8 cellular contexts compared by ENCODE assay signal in genomic region chr6:82246802-82247633, GRCh38. TPM values are rescaled to one million over a fixed set of nuclear protein-coding genes. Genes with fewer than 3 reads are reported as not detected.
DNase-seq lines count a peak whose midpoint lies in the region; ATAC-seq, FAIRE-seq and TF ChIP-seq lines count a peak whose summit lies in the region.

No MANE protein-coding gene starts in this region.

- H3K4me3 Mint-ChIP-seq in T-helper 17 cell = peak overlapping the region; percentile 95
- H3K4me3 Mint-ChIP-seq in effector memory CD8-positive, alpha-beta T cell = peak overlapping the region; percentile 95 to 96

- H3K9me3 ChIP-seq in T-helper 17 cell (ENCODE audit: control insufficient read depth, low read length, poor library complexity, severe bottlenecking) = no peaks in the 10 kb centered on the region

- H3K27ac ChIP-seq in temporal lobe (ENCODE audit: low read depth, low read length) = peak overlapping the region; percentile 85

- TF ChIP-seq POLR2A in H54 (IDR thresholded peaks at IDR 0.05; ENCODE audit: low read depth, low read length) = no peak; the same call in 1 of the 2 replicates

- peak; percentile 30 for FAIRE-seq in H54 (lab: Jason Lieb, UNC)

- in situ Hi-C loops in KBM-7 (cut with MboI; ENCODE audit: low pct_unique_long_range_greater_than_20kb, low sequenced_read_pairs) = no loop called here

- H3K27me3 Mint-ChIP-seq in T-helper 17 cell = no peaks in the 10 kb centered on the region
- no peaks in the 10 kb centered on the region for H3K27me3 Mint-ChIP-seq in effector memory CD8-positive, alpha-beta T cell

- H3K4me1 Mint-ChIP-seq in T-helper 17 cell = peaks cover 28% of the 10 kb centered on the region
- H3K4me1 Mint-ChIP-seq in effector memory CD8-positive, alpha-beta T cell (ENCODE audit: low read depth in 2 of 2) = peaks cover 24 to 43% of the 10 kb centered on the region in 2 donors

- DNase-seq in activated gamma-delta T cell (lab: John Stamatoyannopoulos, UW) (peak; percentile 49), activated gamma-delta T cell treated with Interleukin-2 at 50 U/mL for 16 hours (no peak), H54 (ENCODE audit: insufficient read length, low spot score) (peak; percentile 30), KBM-7 (peak; percentile 70), T-helper 17 cell (peak in 2 of 3 donors; percentile 6 to 46), lung microvascular endothelial cell (ENCODE audit: low read depth in 2 of 2) (peak; percentile 64 to 78)
- DNase-seq in effector memory CD8-positive, alpha-beta T cell = peak in 1 of 3 experiments; percentile 42

- H3K9me3 Mint-ChIP-seq in effector memory CD8-positive, alpha-beta T cell = no peaks in the 10 kb centered on the region

- H3K36me3 Mint-ChIP-seq in T-helper 17 cell (ENCODE audit: low read depth) = peaks cover 2% of the 10 kb centered on the region
- H3K36me3 Mint-ChIP-seq in effector memory CD8-positive, alpha-beta T cell (ENCODE audit: insufficient read depth) = peaks cover 29% of the 10 kb centered on the region

- H3K27ac Mint-ChIP-seq in T-helper 17 cell = peak overlapping the region; percentile 94
- H3K27ac Mint-ChIP-seq in effector memory CD8-positive, alpha-beta T cell = peak overlapping the region; percentile 99

- peak; percentile 74 for ATAC-seq in T-helper 17 cell
- peak; percentile 69 for ATAC-seq in effector memory CD8-positive, alpha-beta T cell (replicated peaks)

RNA-seq across cellular contexts. Expression of gene IBTK, which starts 0.5 kb away (rescaled TPM):
- 10 to 100 TPM; 20.3 to 22.2 TPM for total RNA-seq in T-helper 17 cell
- 26.6 and 32.3 TPM in 2 replicates for total RNA-seq in lung microvascular endothelial cell
- 60.5 TPM for total RNA-seq in temporal lobe
